ENCODE assay signal across 1 cellular context in the genomic region with DNA sequence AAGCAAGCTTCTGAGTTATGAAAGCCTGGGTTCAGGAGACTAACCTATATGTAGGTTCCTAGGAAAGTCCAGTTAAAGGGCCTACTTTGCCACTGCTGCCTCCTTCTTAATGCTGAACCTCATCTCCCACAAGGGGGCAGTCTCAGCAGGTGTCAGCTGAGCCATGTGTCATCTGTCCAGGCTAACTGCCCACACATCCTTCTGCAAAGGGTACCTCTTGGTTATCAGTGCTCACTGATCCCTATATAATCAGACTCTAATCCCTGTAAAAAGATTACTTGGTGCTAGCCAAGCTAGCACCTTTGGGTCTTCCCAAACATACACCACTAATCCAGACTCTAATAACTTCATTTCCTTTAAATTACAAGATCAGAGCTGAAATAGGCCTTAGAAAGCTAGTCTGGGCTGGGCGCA.
A peak's percentile ranks its signal among the peaks of the same experiment; 100 is the strongest.
TF ChIP-seq lines count a peak whose summit lies in the region.

No MANE protein-coding gene starts in this region.

TF ChIP-seq in HCT116, 20 proteins besides CTCF, POLR2A, EP300 and RAD21:
- TF ChIP-seq SIN3A (IDR thresholded peaks at IDR 0.05; ENCODE audit: low read depth) (peak; percentile 59; the same call in 1 of the 2 replicates), EGR1 (IDR thresholded peaks at IDR 0.05; ENCODE audit: low read depth) (peak; percentile 34; the same call in 1 of the 2 replicates), POLR2AphosphoS5 (IDR thresholded peaks at IDR 0.05; ENCODE audit: low read depth, low read length) (peak; percentile 32; the same call in 1 of the 2 replicates)
- TF ChIP-seq, protein P1, sequence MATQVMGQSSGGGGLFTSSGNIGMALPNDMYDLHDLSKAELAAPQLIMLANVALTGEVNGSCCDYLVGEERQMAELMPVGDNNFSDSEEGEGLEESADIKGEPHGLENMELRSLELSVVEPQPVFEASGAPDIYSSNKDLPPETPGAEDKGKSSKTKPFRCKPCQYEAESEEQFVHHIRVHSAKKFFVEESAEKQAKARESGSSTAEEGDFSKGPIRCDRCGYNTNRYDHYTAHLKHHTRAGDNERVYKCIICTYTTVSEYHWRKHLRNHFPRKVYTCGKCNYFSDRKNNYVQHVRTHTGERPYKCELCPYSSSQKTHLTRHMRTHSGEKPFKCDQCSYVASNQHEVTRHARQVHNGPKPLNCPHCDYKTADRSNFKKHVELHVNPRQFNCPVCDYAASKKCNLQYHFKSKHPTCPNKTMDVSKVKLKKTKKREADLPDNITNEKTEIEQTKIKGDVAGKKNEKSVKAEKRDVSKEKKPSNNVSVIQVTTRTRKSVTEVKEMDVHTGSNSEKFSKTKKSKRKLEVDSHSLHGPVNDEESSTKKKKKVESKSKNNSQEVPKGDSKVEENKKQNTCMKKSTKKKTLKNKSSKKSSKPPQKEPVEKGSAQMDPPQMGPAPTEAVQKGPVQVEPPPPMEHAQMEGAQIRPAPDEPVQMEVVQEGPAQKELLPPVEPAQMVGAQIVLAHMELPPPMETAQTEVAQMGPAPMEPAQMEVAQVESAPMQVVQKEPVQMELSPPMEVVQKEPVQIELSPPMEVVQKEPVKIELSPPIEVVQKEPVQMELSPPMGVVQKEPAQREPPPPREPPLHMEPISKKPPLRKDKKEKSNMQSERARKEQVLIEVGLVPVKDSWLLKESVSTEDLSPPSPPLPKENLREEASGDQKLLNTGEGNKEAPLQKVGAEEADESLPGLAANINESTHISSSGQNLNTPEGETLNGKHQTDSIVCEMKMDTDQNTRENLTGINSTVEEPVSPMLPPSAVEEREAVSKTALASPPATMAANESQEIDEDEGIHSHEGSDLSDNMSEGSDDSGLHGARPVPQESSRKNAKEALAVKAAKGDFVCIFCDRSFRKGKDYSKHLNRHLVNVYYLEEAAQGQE (IDR thresholded peaks at IDR 0.05; ENCODE audit: low read depth): no peak
- TF ChIP-seq, protein P2, sequence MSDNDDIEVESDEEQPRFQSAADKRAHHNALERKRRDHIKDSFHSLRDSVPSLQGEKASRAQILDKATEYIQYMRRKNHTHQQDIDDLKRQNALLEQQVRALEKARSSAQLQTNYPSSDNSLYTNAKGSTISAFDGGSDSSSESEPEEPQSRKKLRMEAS (IDR thresholded peaks at IDR 0.05): peak; percentile 68
TF ChIP-seq in HCT116: peak in this region for 4.
